8 cellular contexts compared by ENCODE assay signal in genomic region chr5:76818844-76819831, GRCh38. TPM values are rescaled to one million over a fixed set of nuclear protein-coding genes. Genes with fewer than 3 reads are reported as not detected.
DNase-seq lines count a peak whose midpoint lies in the region; ATAC-seq and TF ChIP-seq lines count a peak whose summit lies in the region.

A gene with protein sequence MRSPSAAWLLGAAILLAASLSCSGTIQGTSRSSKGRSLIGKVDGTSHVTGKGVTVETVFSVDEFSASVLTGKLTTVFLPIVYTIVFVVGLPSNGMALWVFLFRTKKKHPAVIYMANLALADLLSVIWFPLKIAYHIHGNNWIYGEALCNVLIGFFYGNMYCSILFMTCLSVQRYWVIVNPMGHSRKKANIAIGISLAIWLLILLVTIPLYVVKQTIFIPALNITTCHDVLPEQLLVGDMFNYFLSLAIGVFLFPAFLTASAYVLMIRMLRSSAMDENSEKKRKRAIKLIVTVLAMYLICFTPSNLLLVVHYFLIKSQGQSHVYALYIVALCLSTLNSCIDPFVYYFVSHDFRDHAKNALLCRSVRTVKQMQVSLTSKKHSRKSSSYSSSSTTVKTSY (plus strand): TSS chr5:76819030. CDS start chr5:76819183, 153 bp downstream.

- ATAC-seq in HG03135 (IDR thresholded peaks at IDR 0.05; ENCODE audit: unreplicated experiment): no peak
- ATAC-seq in HG02623 (IDR thresholded peaks at IDR 0.05; ENCODE audit: unreplicated experiment): no peak

- H3K4me3 Mint-ChIP-seq in activated naive CD4-positive, alpha-beta T cell treated with anti-CD3 and anti-CD28 coated beads for 36 hours: peak within 1 kb of the TSS; percentile 80

- H3K4me1 Mint-ChIP-seq in activated naive CD4-positive, alpha-beta T cell treated with anti-CD3 and anti-CD28 coated beads for 36 hours (ENCODE audit: low read depth): peaks cover 16% of the 10 kb centered on the region

- H3K4me3 ChIP-seq in neutrophil (ENCODE audit: low read depth in 1 of 2, low read length in 1 of 2) (peak within 1 kb of the TSS; percentile 92 to 99), tibial nerve (peak within 1 kb of the TSS; percentile 25 to 56 (median 48))

- H3K27me3 Mint-ChIP-seq in activated naive CD4-positive, alpha-beta T cell treated with anti-CD3 and anti-CD28 coated beads for 36 hours (ENCODE audit: low read depth): peaks cover 11% of the 10 kb centered on the region

- H3K27me3 ChIP-seq in neutrophil: peaks cover 71% of the 10 kb centered on the region
- H3K27me3 ChIP-seq in tibial nerve: peaks cover 0 to 35% of the 10 kb centered on the region in 2 donors

- H3K4me1 ChIP-seq in neutrophil (ENCODE audit: control insufficient read depth in 1 of 2, insufficient read depth in 1 of 2, low read depth in 1 of 2, low read length in 1 of 2): peaks cover 19 to 23% of the 10 kb centered on the region in 2 experiments
- peaks cover 0 to 19% (median 8%) of the 10 kb centered on the region in 4 donors for H3K4me1 ChIP-seq in tibial nerve

- no peak for TF ChIP-seq POLR2A in tibial nerve (IDR thresholded peaks at IDR 0.05)

- WGBS in tibial nerve, 2 donors: 1% methylated on average over 61 to 64 of the region's 72 CpGs

- peaks cover 2% of the 10 kb centered on the region for H3K36me3 Mint-ChIP-seq in activated naive CD4-positive, alpha-beta T cell treated with anti-CD3 and anti-CD28 coated beads for 36 hours (ENCODE audit: low read depth)

- no peak for TF ChIP-seq EP300 in tibial nerve (IDR thresholded peaks at IDR 0.05)

- no peak for TF ChIP-seq CTCF in neutrophil (IDR thresholded peaks at IDR 0.05)
- TF ChIP-seq CTCF in tibial nerve (IDR thresholded peaks at IDR 0.05): no peak

- H3K9me3 ChIP-seq in neutrophil (no peaks in the 10 kb centered on the region), tibial nerve (no peaks in the 10 kb centered on the region)

- no peaks in the 10 kb centered on the region for H3K9me3 Mint-ChIP-seq in activated naive CD4-positive, alpha-beta T cell treated with anti-CD3 and anti-CD28 coated beads for 36 hours

- H3K27ac ChIP-seq in neutrophil (peak within 1 kb of the TSS; percentile 56), tibial nerve (peak within 1 kb of the TSS in 1 of 4 donors; percentile 50)

- no peaks in the 10 kb centered on the region for H3K36me3 ChIP-seq in neutrophil
- no peaks in the 10 kb centered on the region for H3K36me3 ChIP-seq in tibial nerve

- no peak within 1 kb of the TSS for H3K27ac Mint-ChIP-seq in activated naive CD4-positive, alpha-beta T cell treated with anti-CD3 and anti-CD28 coated beads for 36 hours

- CTCF ChIA-PET in activated naive CD4-positive, alpha-beta T cell treated with anti-CD3 and anti-CD28 coated beads for 36 hours (lab: Charles Lee): interaction anchor here (1.0 to 1.5 kb wide), 4 partner anchors 21 to 219 kb away, joined by 3 to 7 read pairs (median 3); no protein-coding TSS in a partner anchor

- intact Hi-C loops in activated naive CD4-positive, alpha-beta T cell treated with anti-CD3 and anti-CD28 coated beads for 36 hours (cut with micrococcal nuclease): loop anchor here (1.0 to 2.0 kb wide), 4 partner anchors 28 to 211 kb away; partner anchors contain the start of genes AGGF1 and S100Z

- peak; percentile 51 for DNase-seq in HCEC 1CT
- peak; percentile 25 for DNase-seq in RKO (ENCODE audit: low spot score)
- DNase-seq in activated naive CD4-positive, alpha-beta T cell treated with anti-CD3 and anti-CD28 coated beads for 36 hours: peak; percentile 67
- peak; percentile 96 for DNase-seq in glomerular visceral epithelial cell (ENCODE audit: extremely low spot score)
- DNase-seq in tibial nerve (ENCODE audit: low spot score in 2 of 2): no peak

RNA-seq across cellular contexts. Expression of the gene that starts here (rescaled TPM):
- 1 to 10 TPM; 2.9 to 3.0 TPM for total RNA-seq in activated naive CD4-positive, alpha-beta T cell treated with anti-CD3 and anti-CD28 coated beads for 36 hours
- total RNA-seq in tibial nerve: 1 to 10 TPM in 1 of 4 donors, under 1 TPM in 2, not detected in 1; 0.20 to 1.1 (median 0.30) TPM

Comparison
In these comparisons a context has a peak if more than half of its experiments do, and no peak if none do; other contexts are left out.
1. DNase-seq: peak in HCEC 1CT (single experiment), RKO (single experiment), activated naive CD4-positive, alpha-beta T cell treated with anti-CD3 and anti-CD28 coated beads for 36 hours (single experiment) and glomerular visceral epithelial cell (single experiment); none in tibial nerve (0 of 2).